12 cellular contexts compared by ENCODE assay signal in genomic region chr6:14095444-14095843, GRCh38. TPM values are rescaled to one million over a fixed set of nuclear protein-coding genes. Genes with fewer than 3 reads are reported as not detected.
DNase-seq lines count a peak whose midpoint lies in the region; ATAC-seq, FAIRE-seq and TF ChIP-seq lines count a peak whose summit lies in the region.
"Had no signal": no experiment of that assay in that cellular context is flagged by ENCODE, and none has a peak within 500 bp of the region (broad histone marks: within the 10 kb centered on the region; RNA-seq: fewer than 3 reads in every experiment).

No MANE protein-coding gene starts in this region.

- peaks cover 2% of the 10 kb centered on the region for H3K9me3 Mint-ChIP-seq in activated B cell treated with CpG ODN at 0.5 μM for 24 hours

- intact Hi-C loops in activated B cell treated with CpG ODN at 0.5 μM for 24 hours (cut with micrococcal nuclease) = loop anchor here (1.0 to 10.0 kb wide), 6 partner anchors 13 to 821 kb away; partner anchors contain the start of gene CD83

- no peaks in the 10 kb centered on the region for H3K27me3 Mint-ChIP-seq in activated B cell treated with CpG ODN at 0.5 μM for 24 hours

- H3K36me3 Mint-ChIP-seq in activated B cell treated with CpG ODN at 0.5 μM for 24 hours (ENCODE audit: low read depth) = no peaks in the 10 kb centered on the region

- POLR2A ChIA-PET in activated B cell treated with CpG ODN at 0.5 μM for 24 hours (lab: Charles Lee) = interaction anchor here (0.6 to 18.3 kb wide), 10 partner anchors 12 to 1567 kb away, joined by 3 to 911 read pairs (median 5); partner anchors contain the start of genes CD83 and DTNBP1

- CTCF ChIA-PET in activated B cell treated with CpG ODN at 0.5 μM for 24 hours (lab: Charles Lee) = interaction anchor here (1.1 to 4.8 kb wide), 7 partner anchors 12 to 49 kb away, joined by 3 to 35 read pairs (median 8); partner anchors contain the start of gene CD83

- H3K27ac Mint-ChIP-seq in activated B cell treated with CpG ODN at 0.5 μM for 24 hours = peak overlapping the region; percentile 100

- H3K4me3 Mint-ChIP-seq in activated B cell treated with CpG ODN at 0.5 μM for 24 hours = peak overlapping the region; percentile 85

- FAIRE-seq in urothelium cell line (lab: Jason Lieb, UNC) = no peak
- FAIRE-seq: astrocyte had no signal

- H3K4me1 Mint-ChIP-seq in activated B cell treated with CpG ODN at 0.5 μM for 24 hours = peaks cover 96% of the 10 kb centered on the region

- no peak for TF ChIP-seq CTCF in activated B cell treated with CpG ODN at 0.5 μM for 24 hours (IDR thresholded peaks at IDR 0.05)

- DNase-seq in CD1c-positive myeloid dendritic cell (ENCODE audit: extremely low spot score) (peak; percentile 54), activated B cell treated with CpG ODN at 0.5 μM for 24 hours (peak; percentile 72), islet precursor cell (no peak), urothelium cell line (ENCODE audit: low spot score) (no peak), NCI-H446 (lab: John Stamatoyannopoulos, UW) (no peak)
- no peak for DNase-seq in stimulated activated CD4-positive, alpha-beta T cell treated with anti-CD3 and anti-CD28 coated beads, Interleukin-1b, Interleukin-23, amount 100 ng/mL, for 48 hours
- DNase-seq: kidney glomerular epithelial cell, NCI-H1417, RPMI8226 had no signal

- peak; percentile 42 for ATAC-seq in GM19324 (IDR thresholded peaks at IDR 0.05; ENCODE audit: low FRiP score, unreplicated experiment)
- peak; percentile 54 for ATAC-seq in HG02885 (IDR thresholded peaks at IDR 0.05; ENCODE audit: poor library complexity, unreplicated experiment)
- ATAC-seq in activated B cell treated with CpG ODN at 0.5 μM for 24 hours (ENCODE audit: low read depth) = peak; percentile 73

RNA-seq across cellular contexts. Expression of gene CD83, which starts 22.1 kb away (rescaled TPM):
- total RNA-seq in activated B cell treated with CpG ODN at 0.5 μM for 24 hours = 483 and 492 TPM in 2 replicates

Comparison
In these comparisons a context has a peak if more than half of its experiments do, and no peak if none do; other contexts are left out.
1. DNase-seq: peak in CD1c-positive myeloid dendritic cell (single experiment) and activated B cell treated with CpG ODN at 0.5 μM for 24 hours (single experiment); none in islet precursor cell (single experiment), urothelium cell line (single experiment), NCI-H446 (0 of 2) and stimulated activated CD4-positive, alpha-beta T cell treated with anti-CD3 and anti-CD28 coated beads, Interleukin-1b, Interleukin-23, amount 100 ng/mL, for 48 hours (single experiment).
2. Peak in every context shown above with its lines, with median percentiles within 50 percentile points of each other: ATAC-seq.